ENCODE assay signal across 8 cellular contexts in genomic region chr6:6315660-6316059, GRCh38. TPM values are rescaled to one million over a fixed set of nuclear protein-coding genes. Genes with fewer than 3 reads are reported as not detected.
A peak's percentile ranks its signal among the peaks of the same experiment; 100 is the strongest.
DNase-seq lines count a peak whose midpoint lies in the region; ATAC-seq and TF ChIP-seq lines count a peak whose summit lies in the region.

No MANE protein-coding gene starts in this region.

- TF ChIP-seq EP300 in suprapubic skin (IDR thresholded peaks at IDR 0.05), result no peak

- peaks cover 5 to 32% of the 10 kb centered on the region in 2 donors for H3K27me3 ChIP-seq in left lung
- H3K27me3 ChIP-seq in suprapubic skin, result peaks cover 22% of the 10 kb centered on the region

- no peaks in the 10 kb centered on the region for H3K36me3 Mint-ChIP-seq in MCF 10A (ENCODE audit: insufficient read depth, unreplicated experiment)

- H3K9me3 ChIP-seq in left lung (no peaks in the 10 kb centered on the region), suprapubic skin (no peaks in the 10 kb centered on the region)

- CTCF ChIA-PET in MCF 10A (lab: Yijun Ruan, JAX), result interaction anchor here (0.6 kb wide), 1 partner anchor 56 kb away, joined by 4 read pairs; no protein-coding TSS in a partner anchor

- H3K27me3 Mint-ChIP-seq in MCF 10A (ENCODE audit: insufficient read depth, unreplicated experiment), result peaks cover 21% of the 10 kb centered on the region

- no peaks in the 10 kb centered on the region for H3K9me3 Mint-ChIP-seq in MCF 10A (ENCODE audit: unreplicated experiment)

- no peak overlapping the region for H3K27ac ChIP-seq in left lung
- no peak overlapping the region for H3K27ac ChIP-seq in suprapubic skin

- intact Hi-C loops in MCF 10A (cut with micrococcal nuclease), result loop anchor here (1.0 to 2.0 kb wide), 4 partner anchors 152 to 259 kb away; no protein-coding TSS in a partner anchor
- intact Hi-C loops in left lung (cut with DNase I), result no loop called here

- H3K27ac Mint-ChIP-seq in MCF 10A (ENCODE audit: low read depth, unreplicated experiment), result no peak overlapping the region

- no TSS peak for BruUV-seq in MCF 10A (replicated peaks; lab: Mats Ljungman, UMichigan)

- H3K4me1 Mint-ChIP-seq in MCF 10A (ENCODE audit: insufficient read depth, unreplicated experiment), result no peaks in the 10 kb centered on the region

- DNase-seq in CD1c-positive myeloid dendritic cell (ENCODE audit: extremely low spot score), result peak; percentile 59
- peak; percentile 58 for DNase-seq in NCI-H748 (lab: John Stamatoyannopoulos, UW; ENCODE audit: unreplicated experiment)
- peak; percentile 56 for DNase-seq in MCF 10A (ENCODE audit: unreplicated experiment)
- no peak for DNase-seq in left lung
- DNase-seq in suprapubic skin (ENCODE audit: low spot score in 2 of 2), result no peak

- POLR2A ChIA-PET in MCF 10A (lab: Yijun Ruan, JAX), result no interaction called here

- no peak overlapping the region for H3K4me3 Mint-ChIP-seq in MCF 10A (ENCODE audit: unreplicated experiment)

- no peak for TF ChIP-seq POLR2A in suprapubic skin (IDR thresholded peaks at IDR 0.05)

- 21% methylated on average over 6 of the region's 6 CpGs for WGBS in suprapubic skin

- H3K4me3 ChIP-seq in left lung (no peak overlapping the region), suprapubic skin (no peak overlapping the region)

- H3K36me3 ChIP-seq in left lung (no peaks in the 10 kb centered on the region), suprapubic skin (no peaks in the 10 kb centered on the region)

- H3K4me1 ChIP-seq in left lung (peaks cover 0 to 10% of the 10 kb centered on the region in 2 donors), suprapubic skin (peaks cover 6% of the 10 kb centered on the region)

- TF ChIP-seq CTCF in MCF 10A (IDR thresholded peaks at IDR 0.05; ENCODE audit: unreplicated experiment), result peak; percentile 85
- peak; percentile 78 to 83 for TF ChIP-seq CTCF in left lung (IDR thresholded peaks at IDR 0.05)
- TF ChIP-seq CTCF in suprapubic skin (IDR thresholded peaks at IDR 0.05), result peak; percentile 65 to 83

- ATAC-seq in GM19351 (IDR thresholded peaks at IDR 0.05; ENCODE audit: unreplicated experiment), result peak; percentile 69
- peak; percentile 79 for ATAC-seq in left lung
- ATAC-seq in GM18909 (IDR thresholded peaks at IDR 0.05; ENCODE audit: poor library complexity, unreplicated experiment), result no peak
- no peak for ATAC-seq in GM18502 (IDR thresholded peaks at IDR 0.05; ENCODE audit: poor library complexity, unreplicated experiment)

RNA-seq across cellular contexts. Expression of gene F13A1, which starts 4.8 kb away (rescaled TPM):
- total RNA-seq in MCF 10A (2022) (0.65 and 0.93 TPM in 2 replicates), left lung (100 to 1,000 TPM in 1 of 2 donors, 10 to 100 TPM in 1; 80.5 to 153 TPM), suprapubic skin (10 to 100 TPM in 3 of 4 donors, 1 to 10 TPM in 1; 9.7 to 32.7 (median 17.2) TPM)

Comparison
In these comparisons a context has a peak if more than half of its experiments do, and no peak if none do; other contexts are left out.
1. DNase-seq: peak in CD1c-positive myeloid dendritic cell (single experiment), NCI-H748 (single experiment) and MCF 10A (single experiment); none in left lung (0 of 2) and suprapubic skin (0 of 2).
2. ATAC-seq: peak in GM19351 (single experiment) and left lung (single experiment); none in GM18909 (single experiment) and GM18502 (single experiment).
3. Peak in every context shown above with its lines, with median percentiles within 50 percentile points of each other: CTCF ChIP-seq.